ENCODE assay signal across 13 cellular contexts in genomic region chr13:93794197-93794885, GRCh38.
DNase-seq lines count a peak whose midpoint lies in the region; ATAC-seq and TF ChIP-seq lines count a peak whose summit lies in the region.
"Had no signal": no experiment of that assay in that cellular context is flagged by ENCODE, and none has a peak within 500 bp of the region (broad histone marks: within the 10 kb centered on the region; RNA-seq: fewer than 3 reads in every experiment).

No MANE protein-coding gene starts in this region.

- peaks cover 6% of the 10 kb centered on the region for H3K79me2 ChIP-seq in hepatocyte

- no peaks in the 10 kb centered on the region for H3K9me2 ChIP-seq in hepatocyte (replicated peaks; ENCODE audit: insufficient read depth)

- TF ChIP-seq CTCF in hepatocyte (IDR thresholded peaks at IDR 0.05; ENCODE audit: poor library complexity) = no peak

- no peak overlapping the region for H3K4me3 ChIP-seq in hepatocyte
- H3K4me3 ChIP-seq: testis had no signal

- H3K4me2 ChIP-seq in hepatocyte = no peak overlapping the region

- no peaks in the 10 kb centered on the region for H3K9me3 ChIP-seq in hepatocyte (ENCODE audit: low read depth)
- H3K9me3 ChIP-seq: testis had no signal

- no peak overlapping the region for H2AFZ ChIP-seq in hepatocyte

- WGBS in hepatocyte (ENCODE audit: low lambda C conversion rate, missing lambda C conversion rate) = 61% methylated on average over 3 of the region's 3 CpGs

- intact Hi-C loops in left ventricle myocardium superior (cut with micrococcal nuclease) = no loop called here

- no peaks in the 10 kb centered on the region for H3K4me1 ChIP-seq in hepatocyte (ENCODE audit: insufficient read depth)
- H3K4me1 ChIP-seq: testis had no signal

- H3K27ac ChIP-seq in hepatocyte = no peak overlapping the region
- H3K27ac ChIP-seq: testis had no signal

- no peaks in the 10 kb centered on the region for H3K27me3 ChIP-seq in hepatocyte
- H3K27me3 ChIP-seq: testis had no signal

- no peaks in the 10 kb centered on the region for H3K36me3 ChIP-seq in hepatocyte (replicated peaks; ENCODE audit: insufficient read depth, low read depth)

- peak; percentile 76 for DNase-seq in stimulated activated CD4-positive, alpha-beta T cell treated with anti-CD3 and anti-CD28 coated beads, Interleukin-15, amount 100 ng/mL, for 24 hours
- no peak for DNase-seq in NCI-H2107 (lab: John Stamatoyannopoulos, UW)
- DNase-seq in hepatocyte (ENCODE audit: low spot score) = no peak
- no peak for DNase-seq in left ventricle myocardium superior
- no peak for DNase-seq in SIG-M5 (lab: John Stamatoyannopoulos, UW)
- DNase-seq: anterior cingulate cortex, DMS79 treated with DMSO at 0.1 percent for 48 hours, foreskin melanocyte, RPMI8226, testis had no signal

- ATAC-seq in GM18861 (IDR thresholded peaks at IDR 0.05; ENCODE audit: unreplicated experiment) (peak; percentile 89), GM21737 (IDR thresholded peaks at IDR 0.05; ENCODE audit: unreplicated experiment) (peak; percentile 81), HG03520 (IDR thresholded peaks at IDR 0.05; ENCODE audit: unreplicated experiment) (peak; percentile 83), left ventricle myocardium superior (no peak)

- no peaks in the 10 kb centered on the region for H4K20me1 ChIP-seq in hepatocyte (ENCODE audit: insufficient read depth, poor library complexity, severe bottlenecking)
